ENCODE assay signal across 1 cellular context in genomic region chr3:134249935-134250716, GRCh38.
TF ChIP-seq lines count a peak whose summit lies in the region.

No MANE protein-coding gene starts in this region.

TF ChIP-seq in GM23338, 12 proteins besides CTCF, POLR2A, EP300 and RAD21 (continued from another document):
- TF ChIP-seq ZNF462 (CRISPR knock-in tag; IDR thresholded peaks at IDR 0.05) (no peak), STAT1 (IDR thresholded peaks at IDR 0.05; ENCODE audit: unreplicated experiment) (no peak), ZNF114 (CRISPR knock-in tag; IDR thresholded peaks at IDR 0.05) (no peak), POLR2AphosphoS5 (IDR thresholded peaks at IDR 0.05; ENCODE audit: low read depth) (no peak; the same call in 1 of the 2 replicates), EZH2phosphoT487 (IDR thresholded peaks at IDR 0.05; ENCODE audit: unreplicated experiment) (no peak), ZNF331 (CRISPR knock-in tag; IDR thresholded peaks at IDR 0.05; ENCODE audit: low read depth) (no peak), CREB1 (CRISPR knock-in tag; IDR thresholded peaks at IDR 0.05; ENCODE audit: low read depth) (no peak)
